16 cellular contexts compared by ENCODE assay signal in genomic region chr11:45894555-45895247, GRCh38. TPM values are rescaled to one million over a fixed set of nuclear protein-coding genes. Genes with fewer than 3 reads are reported as not detected.
A peak's percentile ranks its signal among the peaks of the same experiment; 100 is the strongest.
DNase-seq lines count a peak whose midpoint lies in the region; ATAC-seq lines count a peak whose summit lies in the region.
"Had no signal": no experiment of that assay in that cellular context is flagged by ENCODE, and none has a peak within 500 bp of the region (broad histone marks: within the 10 kb centered on the region; RNA-seq: fewer than 3 reads in every experiment).

No MANE protein-coding gene starts in this region.

- DNase-seq in Right ventricle myocardium inferior (ENCODE audit: missing footprints) (peak; percentile 59), left cardiac atrium (no peak), SHP77 treated with DMSO at 0.1 percent for 48 hours (lab: John Stamatoyannopoulos, UW) (peak; percentile 40), head of caudate nucleus (peak in 29 of 42 donors; percentile 40 to 88 (median 68)), ecto neural progenitor cell (ENCODE audit: low spot score) (no peak), DMS53 treated with DMSO at 0.1 percent for 48 hours (lab: John Stamatoyannopoulos, UW; ENCODE audit: unreplicated experiment) (no peak)
- no peak for DNase-seq in activated CD4-positive, alpha-beta T cell treated with anti-CD3 and anti-CD28 coated beads, Interleukin-2, amount 50 U/mL, for 48 hours
- DNase-seq: EL, NCI-H1105 treated with DMSO at 0.1 percent for 48 hours, NCI-H187 treated with DMSO at 0.1 percent for 48 hours, NCI-H2171 treated with DMSO at 0.1 percent for 48 hours, NCI-H446 treated with DMSO at 0.1 percent for 48 hours, NCI-H748 treated with DMSO at 0.1 percent for 48 hours had no signal

- ATAC-seq in Right ventricle myocardium inferior (no peak), left cardiac atrium (no peak), GM18498 (IDR thresholded peaks at IDR 0.05; ENCODE audit: unreplicated experiment) (no peak)
- ATAC-seq: A549 had no signal

- intact Hi-C loops in Right ventricle myocardium inferior (cut with DNase I) = no loop called here
- intact Hi-C loops in left cardiac atrium (cut with DNase I) = no loop called here
- intact Hi-C loops in head of caudate nucleus (cut with DNase I) = no loop called here

RNA-seq across cellular contexts. Expression of gene MAPK8IP1, which starts 9.2 kb away (rescaled TPM):
- total RNA-seq in Right ventricle myocardium inferior = 5.9 TPM
- 1 to 10 TPM; 5.0 to 6.9 TPM for total RNA-seq in left cardiac atrium

RNA-seq across cellular contexts. Expression of gene FREY1, which starts 12.4 kb away (rescaled TPM):
- not detected for total RNA-seq in Right ventricle myocardium inferior
- total RNA-seq in left cardiac atrium = under 1 TPM; 0.47 to 0.50 TPM

RNA-seq across cellular contexts. Expression of gene PEX16, which starts 23.0 kb away (rescaled TPM):
- total RNA-seq in Right ventricle myocardium inferior (10.4 TPM), left cardiac atrium (10 to 100 TPM; 13.6 to 18.4 TPM)

RNA-seq across cellular contexts. Expression of gene LARGE2, which starts 27.8 kb away (rescaled TPM):
- total RNA-seq in Right ventricle myocardium inferior (not detected), left cardiac atrium (under 1 TPM; 0.32 to 0.50 TPM)
- total RNA-seq: HT1080 had no signal

RNA-seq across cellular contexts. Expression of gene CRY2, which starts 47.4 kb away (rescaled TPM):
- total RNA-seq in Right ventricle myocardium inferior (69.8 TPM), left cardiac atrium (10 to 100 TPM; 59.2 to 62.9 TPM)

Comparison
In these comparisons a context has a peak if more than half of its experiments do, and no peak if none do; other contexts are left out.
1. DNase-seq: peak in Right ventricle myocardium inferior (single experiment), SHP77 treated with DMSO at 0.1 percent for 48 hours (single experiment) and head of caudate nucleus (29 of 42); none in left cardiac atrium (single experiment), ecto neural progenitor cell (single experiment), activated CD4-positive, alpha-beta T cell treated with anti-CD3 and anti-CD28 coated beads, Interleukin-2, amount 50 U/mL, for 48 hours (0 of 2) and DMS53 treated with DMSO at 0.1 percent for 48 hours (single experiment).